In the genomic region with DNA sequence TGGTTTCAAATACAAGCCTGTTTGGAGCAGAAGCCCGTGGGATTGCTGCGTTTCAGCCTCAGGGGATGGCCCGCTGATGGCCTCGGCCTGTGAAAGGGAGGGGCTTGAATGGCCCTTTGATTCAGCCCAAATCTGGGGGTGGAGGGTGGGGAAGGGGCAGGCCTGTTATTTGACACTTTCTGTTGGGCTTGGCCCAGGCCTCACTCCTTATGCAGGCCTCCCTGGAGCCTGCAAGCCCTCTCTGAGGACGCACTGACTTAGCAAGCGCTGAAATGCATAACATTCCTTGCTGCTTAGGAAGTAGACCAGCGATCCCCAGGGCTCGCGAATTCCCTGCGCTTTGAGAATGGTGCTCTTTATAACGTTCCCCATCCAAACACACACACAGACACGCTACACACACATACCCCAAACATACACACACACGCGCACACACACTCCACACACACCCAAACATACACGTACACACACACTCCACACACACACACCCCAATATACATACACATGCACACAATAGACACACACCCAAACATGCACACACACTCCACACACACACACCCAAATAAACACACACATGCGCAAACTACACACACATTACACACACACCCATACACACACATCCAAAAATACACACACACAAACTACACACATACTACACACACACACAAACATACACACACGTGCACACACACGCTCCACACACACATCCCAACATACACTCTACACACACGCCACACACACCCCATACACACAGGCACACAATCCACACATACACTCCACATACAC, we compare ENCODE assay signal across 8 cellular contexts. TPM values are rescaled to one million over a fixed set of nuclear protein-coding genes. Genes with fewer than 3 reads are reported as not detected.
DNase-seq lines count a peak whose midpoint lies in the region; TF ChIP-seq lines count a peak whose summit lies in the region.

No MANE protein-coding gene starts in this region.

- peak; percentile 99 for DNase-seq in fibroblast of the aortic adventitia (ENCODE audit: low read depth)
- peak; percentile 97 for DNase-seq in non-pigmented ciliary epithelial cell (ENCODE audit: low read depth)
- DNase-seq in activated CD4-positive, CD25-positive, alpha-beta regulatory T cell treated with anti-CD3 and anti-CD28 coated beads, Interleukin-2, amount 50 U/mL, for 72 hours: no peak
- no peak for DNase-seq in GM13977 (ENCODE audit: low spot score)
- no peak for DNase-seq in NCI-H2227 treated with DMSO at 0.1 percent for 48 hours (lab: John Stamatoyannopoulos, UW)
- DNase-seq in Karpas-422: no peak

- H3K9me3 ChIP-seq in ES-I3 (ENCODE audit: control insufficient read depth, insufficient read depth, low read length) (no peaks in the 10 kb centered on the region), Karpas-422 (ENCODE audit: low read length) (no peaks in the 10 kb centered on the region)

- no peaks in the 10 kb centered on the region for H3K79me2 ChIP-seq in Karpas-422 (ENCODE audit: low read length)

- H2AFZ ChIP-seq in Karpas-422 (ENCODE audit: low read length): no peak overlapping the region

- H3K9ac ChIP-seq in ES-I3 (ENCODE audit: low read depth, low read length): peak overlapping the region; percentile 4; the same call in 1 of the 2 replicates
- no peak overlapping the region for H3K9ac ChIP-seq in Karpas-422 (ENCODE audit: low read length)

- H3K27me3 ChIP-seq in Karpas-422 (ENCODE audit: low read length): no peaks in the 10 kb centered on the region

- H3K27ac ChIP-seq in Karpas-422 (ENCODE audit: low read length): no peak overlapping the region

- in situ Hi-C loops in GM13977 (cut with MboI; ENCODE audit: low pct_unique_long_range_greater_than_20kb, low sequenced_read_pairs, unreplicated experiment): loop anchor here (10.0 kb wide), 1 partner anchor 372 kb away; no protein-coding TSS in a partner anchor

- no peak for TF ChIP-seq CTCF in fibroblast of the aortic adventitia (IDR thresholded peaks at IDR 0.05; ENCODE audit: insufficient read depth, low read length)
- no peak for TF ChIP-seq CTCF in GM13977 (IDR thresholded peaks at IDR 0.05; ENCODE audit: extremely low read depth, insufficient read depth, missing control alignments)

- H4K20me1 ChIP-seq in Karpas-422 (ENCODE audit: insufficient read depth, low read depth, low read length): no peaks in the 10 kb centered on the region

- H3K4me1 ChIP-seq in ES-I3 (ENCODE audit: insufficient read depth, low read length) (peaks cover 9% of the 10 kb centered on the region), Karpas-422 (ENCODE audit: low read length) (peaks cover 12% of the 10 kb centered on the region)

- H3K4me3 ChIP-seq in fibroblast of the aortic adventitia (ENCODE audit: low read depth, low read length) (peak overlapping the region; percentile 22), Karpas-422 (ENCODE audit: low read length) (no peak overlapping the region)

- H3K9me2 ChIP-seq in Karpas-422 (replicated peaks; ENCODE audit: insufficient read depth, low read length): no peaks in the 10 kb centered on the region

- no peak overlapping the region for H3K4me2 ChIP-seq in Karpas-422 (ENCODE audit: low read depth, low read length, poor library complexity, severe bottlenecking)

- H3K36me3 ChIP-seq in ES-I3 (ENCODE audit: insufficient read depth, low read length): no peaks in the 10 kb centered on the region
- no peaks in the 10 kb centered on the region for H3K36me3 ChIP-seq in Karpas-422 (ENCODE audit: insufficient read depth, low read length)

TF ChIP-seq in PFSK-1, 5 proteins besides CTCF, POLR2A, EP300 and RAD21:
- peak; percentile 70 for TF ChIP-seq POLR2AphosphoS5 (IDR thresholded peaks at IDR 0.05; ENCODE audit: low read depth, low read length)
- TF ChIP-seq, protein P1, sequence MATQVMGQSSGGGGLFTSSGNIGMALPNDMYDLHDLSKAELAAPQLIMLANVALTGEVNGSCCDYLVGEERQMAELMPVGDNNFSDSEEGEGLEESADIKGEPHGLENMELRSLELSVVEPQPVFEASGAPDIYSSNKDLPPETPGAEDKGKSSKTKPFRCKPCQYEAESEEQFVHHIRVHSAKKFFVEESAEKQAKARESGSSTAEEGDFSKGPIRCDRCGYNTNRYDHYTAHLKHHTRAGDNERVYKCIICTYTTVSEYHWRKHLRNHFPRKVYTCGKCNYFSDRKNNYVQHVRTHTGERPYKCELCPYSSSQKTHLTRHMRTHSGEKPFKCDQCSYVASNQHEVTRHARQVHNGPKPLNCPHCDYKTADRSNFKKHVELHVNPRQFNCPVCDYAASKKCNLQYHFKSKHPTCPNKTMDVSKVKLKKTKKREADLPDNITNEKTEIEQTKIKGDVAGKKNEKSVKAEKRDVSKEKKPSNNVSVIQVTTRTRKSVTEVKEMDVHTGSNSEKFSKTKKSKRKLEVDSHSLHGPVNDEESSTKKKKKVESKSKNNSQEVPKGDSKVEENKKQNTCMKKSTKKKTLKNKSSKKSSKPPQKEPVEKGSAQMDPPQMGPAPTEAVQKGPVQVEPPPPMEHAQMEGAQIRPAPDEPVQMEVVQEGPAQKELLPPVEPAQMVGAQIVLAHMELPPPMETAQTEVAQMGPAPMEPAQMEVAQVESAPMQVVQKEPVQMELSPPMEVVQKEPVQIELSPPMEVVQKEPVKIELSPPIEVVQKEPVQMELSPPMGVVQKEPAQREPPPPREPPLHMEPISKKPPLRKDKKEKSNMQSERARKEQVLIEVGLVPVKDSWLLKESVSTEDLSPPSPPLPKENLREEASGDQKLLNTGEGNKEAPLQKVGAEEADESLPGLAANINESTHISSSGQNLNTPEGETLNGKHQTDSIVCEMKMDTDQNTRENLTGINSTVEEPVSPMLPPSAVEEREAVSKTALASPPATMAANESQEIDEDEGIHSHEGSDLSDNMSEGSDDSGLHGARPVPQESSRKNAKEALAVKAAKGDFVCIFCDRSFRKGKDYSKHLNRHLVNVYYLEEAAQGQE (IDR thresholded peaks at IDR 0.05; ENCODE audit: insufficient read depth in 1 of 2, low read depth in 2 of 2, low read length in 2 of 2): peak in 1 of 2 experiments; percentile 60; a peak in 1 of 4 replicates
- peak; percentile 85; the same call in 1 of the 2 replicates for TF ChIP-seq TAF1 (IDR thresholded peaks at IDR 0.05; ENCODE audit: borderline replicate concordance, insufficient read depth, low read length)
- no peak for TF ChIP-seq SIN3A (IDR thresholded peaks at IDR 0.05; ENCODE audit: borderline replicate concordance, insufficient read depth, low read length)

RNA-seq across cellular contexts. Expression of a gene that starts 29.6 kb away (rescaled TPM):
- polyA plus RNA-seq in PFSK-1 (2012; ENCODE audit: insufficient read length, low read depth): not detected
- total RNA-seq in fibroblast of the aortic adventitia (ENCODE audit: low replicate concordance): not detected in 2 replicates
- total RNA-seq in Karpas-422 (2014; rRNA removed; shearing (Covaris generic); ENCODE audit: low replicate concordance): 48.5 and 142 TPM in 2 replicates

RNA-seq across cellular contexts. Expression of a gene that starts 51.4 kb away (rescaled TPM):
- 1.3 TPM for polyA plus RNA-seq in PFSK-1 (2012; ENCODE audit: insufficient read length, low read depth)
- total RNA-seq in fibroblast of the aortic adventitia (ENCODE audit: low replicate concordance): 3.2 and 3.5 TPM in 2 replicates
- 36.0 and 103 TPM in 2 replicates for total RNA-seq in Karpas-422 (2014; rRNA removed; shearing (Covaris generic); ENCODE audit: low replicate concordance)

Comparison
In these comparisons a context has a peak if more than half of its experiments do, and no peak if none do; other contexts are left out.
1. DNase-seq: peak in fibroblast of the aortic adventitia (single experiment) and non-pigmented ciliary epithelial cell (single experiment); none in activated CD4-positive, CD25-positive, alpha-beta regulatory T cell treated with anti-CD3 and anti-CD28 coated beads, Interleukin-2, amount 50 U/mL, for 72 hours (single experiment), GM13977 (single experiment), NCI-H2227 treated with DMSO at 0.1 percent for 48 hours (single experiment) and Karpas-422 (single experiment).
2. RNA of a gene that starts 29.6 kb away (total RNA-seq): 48.5 to 142 TPM in Karpas-422; not detected in fibroblast of the aortic adventitia; every median in the first group is over 10 times any median in the second.